1 cellular context compared by ENCODE assay signal in the genomic region with DNA sequence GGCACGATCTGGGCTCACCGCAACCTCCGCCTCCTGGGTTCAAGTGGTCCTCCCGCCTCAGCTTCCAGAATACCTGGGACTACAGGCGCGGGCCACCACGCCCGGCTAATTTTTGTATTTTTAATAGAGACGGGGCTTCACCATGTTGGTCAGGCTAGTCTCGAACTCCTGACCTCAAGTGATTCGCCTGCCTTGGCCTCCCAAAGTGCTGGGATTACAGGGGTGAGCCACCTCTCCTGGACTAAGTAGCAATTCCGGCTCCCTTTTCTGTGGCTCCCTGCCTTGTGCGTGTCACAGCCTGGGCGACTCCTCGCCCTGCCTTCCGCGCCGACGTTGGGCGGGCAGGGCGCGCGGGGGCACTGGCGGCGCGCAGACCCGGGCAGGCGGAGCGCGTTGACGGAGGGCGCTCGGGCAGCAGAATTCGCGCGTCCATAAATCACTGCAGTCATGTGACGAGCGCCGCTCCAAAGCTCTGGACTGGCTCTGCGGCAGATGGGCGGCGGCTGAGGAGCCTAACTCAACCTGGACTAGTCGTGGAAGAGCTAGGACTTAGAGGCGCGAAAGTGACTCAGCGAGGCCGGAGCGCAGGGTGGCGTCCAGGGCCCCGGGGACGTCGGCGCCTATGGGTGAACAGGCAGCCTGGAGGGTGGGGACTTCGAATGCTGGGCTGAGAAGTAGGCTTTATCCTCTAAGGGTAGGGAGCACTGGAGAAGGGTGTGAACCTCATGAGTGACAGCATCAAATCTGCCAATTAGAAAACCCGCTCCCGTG.
TF ChIP-seq lines count a peak whose summit lies in the region.

No MANE protein-coding gene starts in this region.

TF ChIP-seq in A549, 52 proteins besides CTCF, POLR2A, EP300 and RAD21:
- TF ChIP-seq ZC3H11A (IDR thresholded peaks at IDR 0.05) (no peak), ZNF302 (CRISPR knock-in tag; IDR thresholded peaks at IDR 0.05) (no peak), ZFP36 (IDR thresholded peaks at IDR 0.05; ENCODE audit: borderline replicate concordance, partially characterized antibody) (no peak), JUN (IDR thresholded peaks at IDR 0.05) (peak; percentile 50 to 65; a peak in 2 of 5 replicates), RARB (CRISPR knock-in tag; IDR thresholded peaks at IDR 0.05) (no peak), TFCP2L1 (CRISPR knock-in tag; IDR thresholded peaks at IDR 0.05) (0 out of 2 replicates have a peak, but pooled peaks have one; percentile 33), FOSB (CRISPR knock-in tag; IDR thresholded peaks at IDR 0.05) (no peak), HOXB5 (CRISPR knock-in tag; IDR thresholded peaks at IDR 0.05) (peak; percentile 95), MAZ (IDR thresholded peaks at IDR 0.05; ENCODE audit: borderline replicate concordance, low read depth, low read length) (no peak), CHD2 (IDR thresholded peaks at IDR 0.05; ENCODE audit: low read length, partially characterized antibody) (no peak), MAFK (IDR thresholded peaks at IDR 0.05; ENCODE audit: partially characterized antibody) (peak; percentile 70), POLR2AphosphoS2 (conservative IDR thresholded peaks at IDR 0.05; ENCODE audit: low read length) (no peak), GATA3 (IDR thresholded peaks at IDR 0.05; ENCODE audit: borderline replicate concordance) (peak; percentile 46), NR3C1 (IDR thresholded peaks at IDR 0.05) (no peak), FOSL2 (IDR thresholded peaks at IDR 0.05) (no peak), FOSL2 (CRISPR knock-in tag; IDR thresholded peaks at IDR 0.05) (peak; percentile 77), NPAS2 (CRISPR knock-in tag; IDR thresholded peaks at IDR 0.05; ENCODE audit: borderline replicate concordance) (no peak)
- TF ChIP-seq, protein P1, sequence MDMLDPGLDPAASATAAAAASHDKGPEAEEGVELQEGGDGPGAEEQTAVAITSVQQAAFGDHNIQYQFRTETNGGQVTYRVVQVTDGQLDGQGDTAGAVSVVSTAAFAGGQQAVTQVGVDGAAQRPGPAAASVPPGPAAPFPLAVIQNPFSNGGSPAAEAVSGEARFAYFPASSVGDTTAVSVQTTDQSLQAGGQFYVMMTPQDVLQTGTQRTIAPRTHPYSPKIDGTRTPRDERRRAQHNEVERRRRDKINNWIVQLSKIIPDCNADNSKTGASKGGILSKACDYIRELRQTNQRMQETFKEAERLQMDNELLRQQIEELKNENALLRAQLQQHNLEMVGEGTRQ (IDR thresholded peaks at IDR 0.05) = peak; percentile 86
- TF ChIP-seq, protein P2, sequence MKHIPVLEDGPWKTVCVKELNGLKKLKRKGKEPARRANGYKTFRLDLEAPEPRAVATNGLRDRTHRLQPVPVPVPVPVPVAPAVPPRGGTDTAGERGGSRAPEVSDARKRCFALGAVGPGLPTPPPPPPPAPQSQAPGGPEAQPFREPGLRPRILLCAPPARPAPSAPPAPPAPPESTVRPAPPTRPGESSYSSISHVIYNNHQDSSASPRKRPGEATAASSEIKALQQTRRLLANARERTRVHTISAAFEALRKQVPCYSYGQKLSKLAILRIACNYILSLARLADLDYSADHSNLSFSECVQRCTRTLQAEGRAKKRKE (CRISPR knock-in tag; IDR thresholded peaks at IDR 0.05; ENCODE audit: low read depth) = 0 out of 2 replicates have a peak, but pooled peaks have one; percentile 13
- TF ChIP-seq, protein P3, sequence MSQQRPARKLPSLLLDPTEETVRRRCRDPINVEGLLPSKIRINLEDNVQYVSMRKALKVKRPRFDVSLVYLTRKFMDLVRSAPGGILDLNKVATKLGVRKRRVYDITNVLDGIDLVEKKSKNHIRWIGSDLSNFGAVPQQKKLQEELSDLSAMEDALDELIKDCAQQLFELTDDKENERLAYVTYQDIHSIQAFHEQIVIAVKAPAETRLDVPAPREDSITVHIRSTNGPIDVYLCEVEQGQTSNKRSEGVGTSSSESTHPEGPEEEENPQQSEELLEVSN (IDR thresholded peaks at IDR 0.05; ENCODE audit: borderline replicate concordance, low read depth) = peak; percentile 92
- TF ChIP-seq, protein P4, sequence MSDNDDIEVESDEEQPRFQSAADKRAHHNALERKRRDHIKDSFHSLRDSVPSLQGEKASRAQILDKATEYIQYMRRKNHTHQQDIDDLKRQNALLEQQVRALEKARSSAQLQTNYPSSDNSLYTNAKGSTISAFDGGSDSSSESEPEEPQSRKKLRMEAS (IDR thresholded peaks at IDR 0.05) = peak; percentile 96
- TF ChIP-seq, protein P5, sequence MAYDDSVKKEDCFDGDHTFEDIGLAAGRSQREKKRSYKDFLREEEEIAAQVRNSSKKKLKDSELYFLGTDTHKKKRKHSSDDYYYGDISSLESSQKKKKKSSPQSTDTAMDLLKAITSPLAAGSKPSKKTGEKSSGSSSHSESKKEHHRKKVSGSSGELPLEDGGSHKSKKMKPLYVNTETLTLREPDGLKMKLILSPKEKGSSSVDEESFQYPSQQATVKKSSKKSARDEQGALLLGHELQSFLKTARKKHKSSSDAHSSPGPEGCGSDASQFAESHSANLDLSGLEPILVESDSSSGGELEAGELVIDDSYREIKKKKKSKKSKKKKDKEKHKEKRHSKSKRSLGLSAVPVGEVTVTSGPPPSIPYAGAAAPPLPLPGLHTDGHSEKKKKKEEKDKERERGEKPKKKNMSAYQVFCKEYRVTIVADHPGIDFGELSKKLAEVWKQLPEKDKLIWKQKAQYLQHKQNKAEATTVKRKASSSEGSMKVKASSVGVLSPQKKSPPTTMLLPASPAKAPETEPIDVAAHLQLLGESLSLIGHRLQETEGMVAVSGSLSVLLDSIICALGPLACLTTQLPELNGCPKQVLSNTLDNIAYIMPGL (CRISPR knock-in tag; IDR thresholded peaks at IDR 0.05; ENCODE audit: borderline replicate concordance) = no peak
